8 cellular contexts compared by ENCODE assay signal in genomic region chr1:241518447-241519307, GRCh38. TPM values are rescaled to one million over a fixed set of nuclear protein-coding genes. Genes with fewer than 3 reads are reported as not detected.
A peak's percentile ranks its signal among the peaks of the same experiment; 100 is the strongest.
DNase-seq lines count a peak whose midpoint lies in the region; ATAC-seq and TF ChIP-seq lines count a peak whose summit lies in the region.

No MANE protein-coding gene starts in this region.

- H3K4me1 ChIP-seq in GM23248 (ENCODE audit: insufficient read depth): 0 out of 2 replicates have a peak, but pooled peaks cover 8% of the 10 kb centered on the region
- H3K4me1 ChIP-seq in KMS-11 (ENCODE audit: low read depth, poor library complexity, severe bottlenecking): peaks cover 42% of the 10 kb centered on the region

- H3K27me3 Mint-ChIP-seq in activated T-cell treated with anti-CD3 and anti-CD28 coated beads, Interleukin-2, amount 50 U/mL, for 72 hours (ENCODE audit: low read depth): peaks cover 22% of the 10 kb centered on the region
- H3K27me3 Mint-ChIP-seq in glutamatergic neuron (ENCODE audit: unreplicated experiment) (no peaks in the 10 kb centered on the region), osteocyte (ENCODE audit: unreplicated experiment) (peaks cover 26% of the 10 kb centered on the region)

- H3K36me3 Mint-ChIP-seq in activated T-cell treated with anti-CD3 and anti-CD28 coated beads, Interleukin-2, amount 50 U/mL, for 72 hours (ENCODE audit: insufficient read depth in 2 of 2): peaks cover 1 to 7% of the 10 kb centered on the region in 2 donors
- no peaks in the 10 kb centered on the region for H3K36me3 Mint-ChIP-seq in glutamatergic neuron (ENCODE audit: unreplicated experiment)
- H3K36me3 Mint-ChIP-seq in osteocyte (ENCODE audit: unreplicated experiment): peaks cover 15% of the 10 kb centered on the region

- peak overlapping the region; percentile 84 to 96 for H3K4me3 Mint-ChIP-seq in activated T-cell treated with anti-CD3 and anti-CD28 coated beads, Interleukin-2, amount 50 U/mL, for 72 hours
- H3K4me3 Mint-ChIP-seq in glutamatergic neuron (ENCODE audit: unreplicated experiment) (peak overlapping the region; percentile 95), osteocyte (ENCODE audit: unreplicated experiment) (no peak overlapping the region)

- ATAC-seq in activated T-cell treated with anti-CD3 and anti-CD28 coated beads, Interleukin-2, amount 50 U/mL, for 72 hours (replicated peaks in 1 of 2): peak in 1 of 2 donors; percentile 43

- no peaks in the 10 kb centered on the region for H4K20me1 ChIP-seq in GM23248 (ENCODE audit: insufficient read depth)
- peaks cover 4% of the 10 kb centered on the region; the same call in 1 of the 2 replicates for H4K20me1 ChIP-seq in KMS-11 (ENCODE audit: insufficient read depth)

- peaks cover 4% of the 10 kb centered on the region; the same call in 1 of the 2 replicates for H3K27me3 ChIP-seq in GM23248 (replicated peaks; ENCODE audit: insufficient read depth)
- no peaks in the 10 kb centered on the region for H3K27me3 ChIP-seq in KMS-11 (ENCODE audit: insufficient read depth, low read depth)

- DNase-seq in GM23248: peak; percentile 72
- peak; percentile 42 for DNase-seq in activated T-cell treated with anti-CD3 and anti-CD28 coated beads, Interleukin-2, amount 50 U/mL, for 72 hours
- no peak for DNase-seq in glutamatergic neuron
- DNase-seq in osteocyte (ENCODE audit: extremely low spot score, unreplicated experiment): peak; percentile 86
- no peak for DNase-seq in GDM1 (lab: John Stamatoyannopoulos, UW)
- no peak for DNase-seq in DMS153 treated with DMSO at 0.1 percent for 48 hours (lab: John Stamatoyannopoulos, UW; ENCODE audit: unreplicated experiment)

- H3K79me2 ChIP-seq in GM23248 (ENCODE audit: insufficient read depth) (peaks cover 57% of the 10 kb centered on the region), KMS-11 (ENCODE audit: insufficient read depth, low read depth) (peaks cover 57% of the 10 kb centered on the region)

- H3K4me3 ChIP-seq in GM12875 (ENCODE audit: low read depth, low read length) (peak overlapping the region; percentile 93), GM23248 (peak overlapping the region; percentile 78), KMS-11 (IDR thresholded peaks at IDR 0.05; ENCODE audit: insufficient read depth, low read depth, low read length) (peak overlapping the region; percentile 74)

- in situ Hi-C loops in GM23248 (cut with MboI): no loop called here

- WGBS in GM23248 (ENCODE audit: low coverage in 1 of 2, low lambda C conversion rate in 2 of 2, missing lambda C conversion rate in 2 of 2), 2 experiments: 5 to 6% methylated on average over 25 to 29 of the region's 29 CpGs

- H3K9me3 ChIP-seq in GM23248 (ENCODE audit: low read depth): no peaks in the 10 kb centered on the region

- H3K27ac Mint-ChIP-seq in activated T-cell treated with anti-CD3 and anti-CD28 coated beads, Interleukin-2, amount 50 U/mL, for 72 hours: peak overlapping the region; percentile 78
- no peak overlapping the region for H3K27ac Mint-ChIP-seq in glutamatergic neuron (ENCODE audit: unreplicated experiment)
- H3K27ac Mint-ChIP-seq in osteocyte (ENCODE audit: unreplicated experiment): peak overlapping the region; percentile 86

- H3K27ac ChIP-seq in GM23248 (peak overlapping the region; percentile 74), KMS-11 (peak overlapping the region; percentile 76)

- H3K9me2 ChIP-seq in GM23248 (ENCODE audit: insufficient read depth): no peaks in the 10 kb centered on the region

- H3K4me2 ChIP-seq in GM23248 (ENCODE audit: unreplicated experiment): peak overlapping the region; percentile 100
- H3K4me2 ChIP-seq in KMS-11: peak overlapping the region; percentile 85

- H3K4me1 Mint-ChIP-seq in activated T-cell treated with anti-CD3 and anti-CD28 coated beads, Interleukin-2, amount 50 U/mL, for 72 hours (ENCODE audit: low read depth): peaks cover 19% of the 10 kb centered on the region
- H3K4me1 Mint-ChIP-seq in glutamatergic neuron (ENCODE audit: low read depth, unreplicated experiment) (peaks cover 14% of the 10 kb centered on the region), osteocyte (ENCODE audit: unreplicated experiment) (peaks cover 21% of the 10 kb centered on the region)

- no peak for TF ChIP-seq CTCF in GM12875 (IDR thresholded peaks at IDR 0.05; ENCODE audit: borderline replicate concordance, insufficient read depth, low read depth, low read length)
- TF ChIP-seq CTCF in KMS-11 (conservative IDR thresholded peaks at IDR 0.05; ENCODE audit: low read depth, low read length): no peak
- TF ChIP-seq CTCF in glutamatergic neuron (IDR thresholded peaks at IDR 0.05; ENCODE audit: partially characterized antibody, unreplicated experiment): no peak
- TF ChIP-seq CTCF in osteocyte (IDR thresholded peaks at IDR 0.05): no peak

- H3K9ac ChIP-seq in GM23248 (peak overlapping the region; percentile 85), KMS-11 (peak overlapping the region; percentile 85)

- H3K36me3 ChIP-seq in GM23248 (ENCODE audit: low read depth) (peaks cover 12% of the 10 kb centered on the region), KMS-11 (ENCODE audit: insufficient read depth) (no peaks in the 10 kb centered on the region; the same call in 1 of the 2 replicates)

- peak overlapping the region; percentile 82 for H2AFZ ChIP-seq in GM23248
- H2AFZ ChIP-seq in KMS-11 (ENCODE audit: low read depth): peak overlapping the region; percentile 68

- H3F3A ChIP-seq in GM23248 (ENCODE audit: insufficient read depth): 0 out of 2 replicates have a peak, but pooled peaks cover 4% of the 10 kb centered on the region

- H3K9me3 Mint-ChIP-seq in activated T-cell treated with anti-CD3 and anti-CD28 coated beads, Interleukin-2, amount 50 U/mL, for 72 hours: no peaks in the 10 kb centered on the region
- peaks cover 2% of the 10 kb centered on the region for H3K9me3 Mint-ChIP-seq in glutamatergic neuron (ENCODE audit: unreplicated experiment)
- H3K9me3 Mint-ChIP-seq in osteocyte (ENCODE audit: unreplicated experiment): no peaks in the 10 kb centered on the region

RNA-seq across cellular contexts. Expression of gene FH, which starts 0.9 kb away (rescaled TPM):
- 63.1 and 87.3 TPM in 2 replicates for total RNA-seq in GM23248 (2014; rRNA removed; shearing (Covaris generic))
- 71.7 and 74.5 TPM in 2 replicates for polyA plus RNA-seq in GM23248 (2016; fragmentation: Nextera tagmentation; extraction: Ambion mirVana)
- total RNA-seq in activated T-cell treated with anti-CD3 and anti-CD28 coated beads, Interleukin-2, amount 50 U/mL, for 72 hours: 10 to 100 TPM; 62.0 to 72.6 TPM
- 51.0 TPM for total RNA-seq in glutamatergic neuron (ENCODE audit: unreplicated experiment)
- total RNA-seq in osteocyte: 61.1 and 65.5 TPM in 2 replicates

RNA-seq across cellular contexts. Expression of gene KMO, which starts 13.5 kb away (rescaled TPM):
- total RNA-seq in GM23248 (2014; rRNA removed; shearing (Covaris generic)): not detected in 2 replicates
- polyA plus RNA-seq in GM23248 (2016; fragmentation: Nextera tagmentation; extraction: Ambion mirVana): not detected in 2 replicates
- under 1 TPM in 1 of 2 donors, not detected in 1; 0.21 TPM for total RNA-seq in activated T-cell treated with anti-CD3 and anti-CD28 coated beads, Interleukin-2, amount 50 U/mL, for 72 hours
- total RNA-seq in glutamatergic neuron (ENCODE audit: unreplicated experiment) (not detected), osteocyte (not detected in 2 replicates)

Comparison
In these comparisons a context has a peak if more than half of its experiments do, and no peak if none do; other contexts are left out.
1. DNase-seq: peak in GM23248 (single experiment), activated T-cell treated with anti-CD3 and anti-CD28 coated beads, Interleukin-2, amount 50 U/mL, for 72 hours (2 of 2) and osteocyte (single experiment); none in glutamatergic neuron (single experiment), GDM1 (single experiment) and DMS153 treated with DMSO at 0.1 percent for 48 hours (single experiment).
2. Peak in every context shown above with its lines, with median percentiles within 50 percentile points of each other: H3K4me3 ChIP-seq.